Comparison of ENCODE assay signal across 8 cellular contexts in genomic region chr11:82732734-82733443, GRCh38. TPM values are rescaled to one million over a fixed set of nuclear protein-coding genes. Genes with fewer than 3 reads are reported as not detected.
A peak's percentile ranks its signal among the peaks of the same experiment; 100 is the strongest.
DNase-seq lines count a peak whose midpoint lies in the region; ATAC-seq and TF ChIP-seq lines count a peak whose summit lies in the region.

No MANE protein-coding gene starts in this region.

- H3K9ac ChIP-seq in KMS-11 = no peak overlapping the region

- peak; percentile 25 for DNase-seq in GM03348 (ENCODE audit: low spot score)
- DNase-seq in chondrocyte (ENCODE audit: low spot score) = no peak
- DNase-seq in lower leg skin (ENCODE audit: low spot score in 2 of 2) = no peak
- no peak for DNase-seq in tibial nerve (ENCODE audit: low spot score in 2 of 2)
- no peak for DNase-seq in kidney glomerular epithelial cell (lab: John Stamatoyannopoulos, UW)
- no peak for DNase-seq in stimulated activated CD4-positive, alpha-beta T cell treated with anti-CD3 and anti-CD28 coated beads, Interleukin-2, amount 100 ng/mL, for 48 hours

- no peak overlapping the region for H3K27ac Mint-ChIP-seq in chondrocyte (ENCODE audit: unreplicated experiment)

- H3K27me3 Mint-ChIP-seq in chondrocyte (ENCODE audit: low read depth) = peaks cover 57% of the 10 kb centered on the region

- H4K20me1 ChIP-seq in KMS-11 (ENCODE audit: insufficient read depth) = no peaks in the 10 kb centered on the region

- TF ChIP-seq POLR2A in lower leg skin (IDR thresholded peaks at IDR 0.05) (no peak), tibial nerve (IDR thresholded peaks at IDR 0.05) (no peak)

- intact Hi-C loops in lower leg skin (cut with DNase I; ENCODE audit: low total_unique reads) = no loop called here

- no peaks in the 10 kb centered on the region for H3K9me3 Mint-ChIP-seq in chondrocyte (ENCODE audit: low read depth)

- no peak for TF ChIP-seq EP300 in tibial nerve (IDR thresholded peaks at IDR 0.05)

- peak overlapping the region; percentile 53; the same call in 1 of the 2 replicates for H2AFZ ChIP-seq in KMS-11 (ENCODE audit: low read depth)

- H3K4me1 ChIP-seq in KMS-11 (ENCODE audit: low read depth, poor library complexity, severe bottlenecking) = no peaks in the 10 kb centered on the region
- peaks cover 0 to 29% (median 0%) of the 10 kb centered on the region in 4 donors for H3K4me1 ChIP-seq in tibial nerve

- no peaks in the 10 kb centered on the region for H3K36me3 ChIP-seq in KMS-11 (ENCODE audit: insufficient read depth)
- H3K36me3 ChIP-seq in tibial nerve = no peaks in the 10 kb centered on the region

- peak overlapping the region; percentile 67 for H3K4me3 Mint-ChIP-seq in chondrocyte (ENCODE audit: unreplicated experiment)

- 0% methylated on average over 4 of the region's 93 CpGs; no CpG with 5 or more reads in 1 of the 2 donors for WGBS in lower leg skin, 2 donors
- 1 to 2% methylated on average over 32 to 40 of the region's 93 CpGs for WGBS in tibial nerve, 2 donors

- H3K27ac ChIP-seq in KMS-11 (no peak overlapping the region), tibial nerve (peak overlapping the region; percentile 60 to 92 (median 84))

- TF ChIP-seq CTCF in KMS-11 (conservative IDR thresholded peaks at IDR 0.05; ENCODE audit: low read depth, low read length) = no peak
- TF ChIP-seq CTCF in chondrocyte (IDR thresholded peaks at IDR 0.05) = no peak
- TF ChIP-seq CTCF in lower leg skin (IDR thresholded peaks at IDR 0.05) = no peak
- no peak for TF ChIP-seq CTCF in tibial nerve (IDR thresholded peaks at IDR 0.05)

- H3K4me1 Mint-ChIP-seq in chondrocyte (ENCODE audit: low read depth) = peaks cover 3% of the 10 kb centered on the region

- H3K27me3 ChIP-seq in KMS-11 (ENCODE audit: insufficient read depth, low read depth) (no peaks in the 10 kb centered on the region), tibial nerve (no peaks in the 10 kb centered on the region)

- no peak for ATAC-seq in GM21786 (IDR thresholded peaks at IDR 0.05; ENCODE audit: unreplicated experiment)

- no peaks in the 10 kb centered on the region for H3K79me2 ChIP-seq in KMS-11 (ENCODE audit: insufficient read depth, low read depth)

- no peaks in the 10 kb centered on the region for H3K36me3 Mint-ChIP-seq in chondrocyte (ENCODE audit: low read depth)

- H3K4me2 ChIP-seq in KMS-11 = no peak overlapping the region

- no peak overlapping the region for H3K4me3 ChIP-seq in KMS-11 (IDR thresholded peaks at IDR 0.05; ENCODE audit: insufficient read depth, low read depth, low read length)
- H3K4me3 ChIP-seq in lower leg skin (ENCODE audit: low read depth, poor library complexity, severe bottlenecking) = peak overlapping the region; percentile 43
- H3K4me3 ChIP-seq in tibial nerve = peak overlapping the region; percentile 54 to 80 (median 70)

- H3K9me3 ChIP-seq in tibial nerve = no peaks in the 10 kb centered on the region

RNA-seq across cellular contexts. Expression of gene FAM181B, which starts 0.8 kb away (rescaled TPM):
- total RNA-seq in chondrocyte (0.35 to 0.65 TPM (median 0.46 TPM) in 3 replicates), lower leg skin (under 1 TPM; 0.15 to 0.59 (median 0.24) TPM), tibial nerve (1 to 10 TPM; 1.5 to 3.6 (median 2.4) TPM)
